ENCODE assay signal across 23 cellular contexts in genomic region chr11:133827556-133827955, GRCh38. TPM values are rescaled to one million over a fixed set of nuclear protein-coding genes. Genes with fewer than 3 reads are reported as not detected.
"Had no signal": no experiment of that assay in that cellular context is flagged by ENCODE, and none has a peak within 500 bp of the region (broad histone marks: within the 10 kb centered on the region; RNA-seq: fewer than 3 reads in every experiment).

No MANE protein-coding gene starts in this region.

- H3K27ac ChIP-seq: HL-60, KMS-11, RWPE1 had no signal

- DNase-seq: Kasumi-1, MM.1S, NCI-H1092 treated with DMSO at 0.1 percent for 48 hours, NCI-H1436, NCI-H187, NCI-H2029, NCI-H2081 treated with DMSO at 0.1 percent for 48 hours, NCI-H2171, NCI-H226, NCI-H524, NCI-H526 treated with DMSO at 0.1 percent for 48 hours, NCI-H748 treated with DMSO at 0.1 percent for 48 hours, PC-3, SHP77, SK-N-SH had no signal

- H3K9me3 ChIP-seq: SK-N-SH had no signal

- H3K4me3 ChIP-seq: K562 had no signal

RNA-seq across cellular contexts. Expression of gene SPATA19, which starts 17.8 kb away (rescaled TPM):
- total RNA-seq: K562, M059J, NCI-H460, OCI-LY7, PC-3, SK-MEL-5 had no signal
